In the genomic region with DNA sequence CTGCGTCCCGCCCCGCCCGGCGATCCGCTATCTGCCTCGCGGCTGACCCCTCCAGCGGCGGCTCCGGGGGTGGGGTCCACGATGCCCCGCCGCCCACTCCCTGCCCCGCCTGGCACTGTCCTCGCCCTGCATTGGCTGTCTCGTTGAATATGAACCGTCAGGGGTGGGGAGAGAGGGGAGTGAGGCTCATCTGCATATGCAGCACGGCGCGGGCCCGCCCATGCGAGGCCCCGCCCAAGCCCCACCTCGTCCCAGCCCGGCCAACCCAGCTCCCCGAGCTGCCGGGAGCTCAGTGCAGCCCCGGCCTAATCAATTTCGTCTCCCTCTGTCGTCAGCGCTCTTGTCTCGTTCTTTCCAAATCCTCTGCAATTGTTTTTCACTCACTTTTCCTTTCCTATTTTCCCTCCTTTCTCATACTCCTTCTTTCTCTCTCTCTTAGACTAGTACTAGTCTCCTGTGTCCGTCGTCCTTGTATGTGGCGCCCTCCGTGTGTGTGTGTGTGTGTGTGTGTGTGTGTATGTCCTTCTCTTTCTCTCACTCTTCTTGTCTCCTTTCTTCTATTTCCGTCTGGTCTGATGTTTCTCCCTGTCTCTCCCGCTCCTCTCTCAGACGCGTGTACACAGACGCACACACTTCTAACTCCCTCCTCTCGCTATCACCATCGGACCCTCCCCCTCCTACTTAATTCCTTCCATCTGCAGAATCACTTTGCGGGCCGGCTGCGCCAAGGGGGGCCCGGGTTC, we compare ENCODE assay signal across 8 cellular contexts. TPM values are rescaled to one million over a fixed set of nuclear protein-coding genes. Genes with fewer than 3 reads are reported as not detected.
DNase-seq lines count a peak whose midpoint lies in the region; ATAC-seq and TF ChIP-seq lines count a peak whose summit lies in the region.

No MANE protein-coding gene starts in this region.

- WGBS in prostate gland: under 1% methylated on average over 39 of the region's 48 CpGs

- TF ChIP-seq CTCF in GM13976 (IDR thresholded peaks at IDR 0.05; ENCODE audit: borderline replicate concordance, control extremely low read depth, extremely low read depth, insufficient read depth, missing control alignments): no peak
- no peak for TF ChIP-seq CTCF in right atrium auricular region (IDR thresholded peaks at IDR 0.05)
- no peak for TF ChIP-seq CTCF in prostate gland (IDR thresholded peaks at IDR 0.05)

- H3K36me3 ChIP-seq in right atrium auricular region (no peaks in the 10 kb centered on the region), prostate gland (no peaks in the 10 kb centered on the region)

- ATAC-seq in HG02885 (IDR thresholded peaks at IDR 0.05; ENCODE audit: poor library complexity, unreplicated experiment): peak; percentile 96

- DNase-seq in GM13976 (ENCODE audit: low spot score) (peak; percentile 97), NCI-H187 (lab: John Stamatoyannopoulos, UW) (peak; percentile 21 to 54), T-helper 2 cell (peak; percentile 88 to 98 (median 90)), anterior cingulate cortex (lab: John Stamatoyannopoulos, UW) (peak; percentile 46 to 99 (median 96)), right atrium auricular region (ENCODE audit: low spot score) (peak; percentile 99), prostate gland (ENCODE audit: low spot score) (peak; percentile 97), ureter (ENCODE audit: low spot score) (peak; percentile 99)

- intact Hi-C loops in prostate gland (cut with DNase I): loop anchor here (2.0 to 5.0 kb wide), 2 partner anchors 47 to 64 kb away; no protein-coding TSS in a partner anchor

- H3K9me3 ChIP-seq in right atrium auricular region (no peaks in the 10 kb centered on the region), prostate gland (no peaks in the 10 kb centered on the region)

- TF ChIP-seq POLR2A in prostate gland (IDR thresholded peaks at IDR 0.05): no peak

- peak overlapping the region; percentile 93 to 99 for H3K27ac ChIP-seq in right atrium auricular region
- H3K27ac ChIP-seq in prostate gland: peak overlapping the region; percentile 75 to 87

- H3K27me3 ChIP-seq in right atrium auricular region: no peaks in the 10 kb centered on the region
- no peaks in the 10 kb centered on the region for H3K27me3 ChIP-seq in prostate gland (replicated peaks; ENCODE audit: insufficient read depth)

- H3K4me1 ChIP-seq in right atrium auricular region: peaks cover 0 to 44% of the 10 kb centered on the region in 2 donors
- no peaks in the 10 kb centered on the region for H3K4me1 ChIP-seq in prostate gland (replicated peaks)

- H3K4me3 ChIP-seq in right atrium auricular region: peak overlapping the region; percentile 94 to 96
- H3K4me3 ChIP-seq in prostate gland: peak overlapping the region; percentile 84 to 89

- in situ Hi-C loops in GM13976 (cut with MboI; ENCODE audit: low sequenced_read_pairs, unreplicated experiment): no loop called here

RNA-seq across cellular contexts. Expression of a gene that starts 0.5 kb away (rescaled TPM):
- 10 to 100 TPM; 45.6 to 85.9 TPM for total RNA-seq in right atrium auricular region
- total RNA-seq in prostate gland: 10 to 100 TPM; 20.8 to 51.2 TPM
- 33.9 TPM for total RNA-seq in ureter

Comparison
In these comparisons a context has a peak if more than half of its experiments do, and no peak if none do; other contexts are left out.
1. Peak in every context shown above with its lines: DNase-seq, ATAC-seq, H3K4me3 ChIP-seq and H3K27ac ChIP-seq.
2. DNase-seq: peak in every context shown above with its lines; median percentile 99 in right atrium auricular region; 99 in ureter; 97 in GM13976; 97 in prostate gland; 96 in anterior cingulate cortex; 90 in T-helper 2 cell; 38 in NCI-H187.